Comparison of ENCODE assay signal across 23 cellular contexts in genomic region chr1:63856924-63857323, GRCh38.
A peak's percentile ranks its signal among the peaks of the same experiment; 100 is the strongest.
DNase-seq lines count a peak whose midpoint lies in the region; ATAC-seq, FAIRE-seq and TF ChIP-seq lines count a peak whose summit lies in the region.
"Had no signal": no experiment of that assay in that cellular context is flagged by ENCODE, and none has a peak within 500 bp of the region (broad histone marks: within the 10 kb centered on the region; RNA-seq: fewer than 3 reads in every experiment).

No MANE protein-coding gene starts in this region.

- FAIRE-seq in endometrium (lab: Jason Lieb, UNC): peak; percentile 58
- FAIRE-seq: A204.1, D721Med, GM12892, GM18507, H54 had no signal

- H3K36me3 ChIP-seq in left ventricle myocardium inferior (no peaks in the 10 kb centered on the region), heart right ventricle (no peaks in the 10 kb centered on the region), ascending aorta (no peaks in the 10 kb centered on the region)
- H3K36me3 ChIP-seq: BE2C had no signal

- H3K4me1 ChIP-seq in left ventricle myocardium inferior: peaks cover 70% of the 10 kb centered on the region
- peaks cover 0 to 47% (median 16%) of the 10 kb centered on the region in 9 donors for H3K4me1 ChIP-seq in heart right ventricle
- peaks cover 4 to 34% of the 10 kb centered on the region in 2 donors for H3K4me1 ChIP-seq in ascending aorta
- H3K4me1 ChIP-seq: BE2C had no signal

- TF ChIP-seq CTCF in left ventricle myocardium inferior (IDR thresholded peaks at IDR 0.05; ENCODE audit: borderline replicate concordance): no peak
- no peak for TF ChIP-seq CTCF in heart right ventricle (IDR thresholded peaks at IDR 0.05)
- TF ChIP-seq CTCF in ascending aorta (IDR thresholded peaks at IDR 0.05): no peak
- TF ChIP-seq CTCF in GM20000 (IDR thresholded peaks at IDR 0.05; ENCODE audit: extremely low read depth, missing control alignments): no peak

- no peak for ATAC-seq in heart right ventricle
- ATAC-seq: GM23338 had no signal

- H3K4me3 ChIP-seq in left ventricle myocardium inferior: no peak overlapping the region
- H3K4me3 ChIP-seq in heart right ventricle: no peak overlapping the region
- no peak overlapping the region for H3K4me3 ChIP-seq in ascending aorta
- H3K4me3 ChIP-seq: GM23338 had no signal

- DNase-seq in left ventricle myocardium inferior (no peak), heart right ventricle (no peak), ascending aorta (ENCODE audit: low spot score in 2 of 2) (no peak), activated gamma-delta T cell treated with Interleukin-2 at 50 U/mL for 16 hours (no peak), NCI-H187 (lab: John Stamatoyannopoulos, UW) (no peak), GM20000 (ENCODE audit: low spot score) (no peak)
- DNase-seq: ACHN; BE2C; C1 segment of cervical spinal cord; CD4-positive, CD25-positive, alpha-beta regulatory T cell; CD8-positive, alpha-beta memory T cell; COR-L47; GDM1; HCEC 1CT; HFFc6 had no signal

- peak overlapping the region; percentile 9 for H3K27ac ChIP-seq in left ventricle myocardium inferior (replicated peaks)
- peak overlapping the region in 4 of 10 donors; percentile 31 to 72 (median 48) for H3K27ac ChIP-seq in heart right ventricle
- peak overlapping the region; percentile 35 to 63 for H3K27ac ChIP-seq in ascending aorta
- H3K27ac ChIP-seq: HL-60 had no signal

- WGBS in heart right ventricle, 2 donors: 87 to 93% methylated on average over 4 of the region's 4 CpGs

- intact Hi-C loops in left ventricle myocardium inferior (cut with micrococcal nuclease) (no loop called here), heart right ventricle (cut with DNase I) (no loop called here), ascending aorta (cut with DNase I) (no loop called here)

- H3K9me3 ChIP-seq in left ventricle myocardium inferior (replicated peaks): peaks cover 9% of the 10 kb centered on the region
- peaks cover 0 to 3% (median 0%) of the 10 kb centered on the region in 11 donors for H3K9me3 ChIP-seq in heart right ventricle
- no peaks in the 10 kb centered on the region for H3K9me3 ChIP-seq in ascending aorta
- H3K9me3 ChIP-seq: BE2C had no signal

- H3K27me3 ChIP-seq in left ventricle myocardium inferior (ENCODE audit: low read depth): no peaks in the 10 kb centered on the region
- no peaks in the 10 kb centered on the region for H3K27me3 ChIP-seq in heart right ventricle
- H3K27me3 ChIP-seq in ascending aorta: no peaks in the 10 kb centered on the region
- H3K27me3 ChIP-seq: BE2C had no signal
